24 cellular contexts compared by ENCODE assay signal in genomic region chr2:95390881-95391321, GRCh38. TPM values are rescaled to one million over a fixed set of nuclear protein-coding genes. Genes with fewer than 3 reads are reported as not detected.
DNase-seq lines count a peak whose midpoint lies in the region; ATAC-seq and TF ChIP-seq lines count a peak whose summit lies in the region.
"Had no signal": no experiment of that assay in that cellular context is flagged by ENCODE, and none has a peak within 500 bp of the region (broad histone marks: within the 10 kb centered on the region; RNA-seq: fewer than 3 reads in every experiment).

No MANE protein-coding gene starts in this region.

- DNase-seq in AG20443 (ENCODE audit: low spot score) (peak; percentile 3), endodermal cell (peak; percentile 33), right lobe of liver (no peak), posterior vena cava (ENCODE audit: low spot score) (peak; percentile 71), T-helper 1 cell (no peak), Right ventricle myocardium inferior (ENCODE audit: missing footprints) (no peak)
- no peak for DNase-seq in stimulated activated CD4-positive, alpha-beta T cell treated with anti-CD3 and anti-CD28 coated beads, Interleukin-4, amount 100 ng/mL, for 24 hours
- no peak for DNase-seq in activated T-cell treated with anti-CD3 and anti-CD28 coated beads, Interleukin-2, amount 50 U/mL, for 48 hours
- DNase-seq: 8988T; ACHN; CD4-positive, CD25-positive, alpha-beta regulatory T cell; IMR-90; KG1; MM.1S; NCI-H1417; NCI-H1694; NCI-H2029 treated with DMSO at 0.1 percent for 48 hours; NCI-H446 treated with DMSO at 0.1 percent for 48 hours; NCI-H526; NCI-H82; NK-92 treated with Interleukin-12 subunit alpha and Interleukin-12 subunit beta, amount 100 ng/mL, for 24 hours; SJCRH30 had no signal

- peaks cover 38% of the 10 kb centered on the region for H3K27me3 Mint-ChIP-seq in endodermal cell (ENCODE audit: insufficient read depth)

- no peaks in the 10 kb centered on the region for H3K36me3 ChIP-seq in endodermal cell (ENCODE audit: control insufficient read depth, insufficient read depth, low read length)
- no peaks in the 10 kb centered on the region for H3K36me3 ChIP-seq in right lobe of liver
- H3K36me3 ChIP-seq: BLaER1, SJCRH30 had no signal

- H3K4me3 ChIP-seq in endodermal cell (ENCODE audit: low read length) (no peak overlapping the region), right lobe of liver (no peak overlapping the region)
- H3K4me3 ChIP-seq: BLaER1, SJCRH30 had no signal

- no peak overlapping the region for H3K9ac ChIP-seq in endodermal cell (ENCODE audit: extremely low read depth, low read length, poor library complexity, severe bottlenecking)
- H3K9ac ChIP-seq: BLaER1 had no signal

- peak in 3 of 4 donors; percentile 2 to 15 (median 5) for ATAC-seq in right lobe of liver
- no peak for ATAC-seq in Right ventricle myocardium inferior
- ATAC-seq: SK-N-SH treated with all-trans-retinoic acid at 6 μM for 48 hours had no signal

- H3K9me3 ChIP-seq in endodermal cell (ENCODE audit: control insufficient read depth, low read length), result no peaks in the 10 kb centered on the region
- no peaks in the 10 kb centered on the region for H3K9me3 ChIP-seq in right lobe of liver
- H3K9me3 ChIP-seq: BLaER1, SJCRH30 had no signal

- no peak for TF ChIP-seq CTCF in endodermal cell (conservative IDR thresholded peaks at IDR 0.05)
- TF ChIP-seq CTCF in right lobe of liver (IDR thresholded peaks at IDR 0.05), result no peak

- H3K4me1 Mint-ChIP-seq in endodermal cell, result peaks cover 2% of the 10 kb centered on the region

- H3K27me3 ChIP-seq in endodermal cell (ENCODE audit: control insufficient read depth, insufficient read depth, low read length, poor library complexity, severe bottlenecking) (no peaks in the 10 kb centered on the region), right lobe of liver (no peaks in the 10 kb centered on the region)
- H3K27me3 ChIP-seq: BLaER1 had no signal

- H3K4me1 ChIP-seq in endodermal cell (ENCODE audit: control insufficient read depth, insufficient read depth, low read length) (no peaks in the 10 kb centered on the region), right lobe of liver (peaks cover 0 to 54% (median 20%) of the 10 kb centered on the region in 4 donors)
- H3K4me1 ChIP-seq: BLaER1, SJCRH30 had no signal

- no peaks in the 10 kb centered on the region for H3K9me3 Mint-ChIP-seq in endodermal cell
- H3K9me3 Mint-ChIP-seq: CD4-positive, CD25-positive, alpha-beta regulatory T cell had no signal

- no peak overlapping the region for H3K4me3 Mint-ChIP-seq in endodermal cell
- H3K4me3 Mint-ChIP-seq: CD4-positive, CD25-positive, alpha-beta regulatory T cell had no signal

- WGBS in endodermal cell (ENCODE audit: insufficient coverage in 1 of 2, insufficient read length in 1 of 2), 2 experiments, result 82 to 85% methylated on average over 3 to 11 of the region's 11 CpGs
- WGBS in right lobe of liver (ENCODE audit: insufficient coverage, low coverage, low lambda C conversion rate, missing lambda C conversion rate), result 58% methylated on average over 3 of the region's 11 CpGs

- H3K27ac Mint-ChIP-seq in endodermal cell, result no peak overlapping the region
- H3K27ac Mint-ChIP-seq: CD4-positive, CD25-positive, alpha-beta regulatory T cell had no signal

- H3K27ac ChIP-seq in endodermal cell (ENCODE audit: low read depth, low read length) (no peak overlapping the region), right lobe of liver (peak overlapping the region in 2 of 3 donors; percentile 75 to 89)
- H3K27ac ChIP-seq: BLaER1, SJCRH30 had no signal

- no peak for TF ChIP-seq POLR2A in right lobe of liver (IDR thresholded peaks at IDR 0.05)

- H3K36me3 Mint-ChIP-seq in endodermal cell (ENCODE audit: low read depth), result no peaks in the 10 kb centered on the region
- H3K36me3 Mint-ChIP-seq: CD4-positive, CD25-positive, alpha-beta regulatory T cell had no signal

- intact Hi-C loops in right lobe of liver (cut with DNase I) (no loop called here), posterior vena cava (cut with DNase I) (no loop called here), Right ventricle myocardium inferior (cut with DNase I) (loop anchor here (5.0 kb wide), 1 partner anchor 44 kb away; no protein-coding TSS in a partner anchor)

RNA-seq across cellular contexts. Expression of gene FAHD2A, which starts 11.6 kb away (rescaled TPM):
- total RNA-seq in endodermal cell (10 to 100 TPM; 45.2 to 49.4 TPM), right lobe of liver (10 to 100 TPM; 62.2 to 80.1 (median 75.7) TPM), posterior vena cava (10 to 100 TPM; 14.1 to 18.3 TPM), Right ventricle myocardium inferior (41.6 TPM)
- polyA plus RNA-seq in endodermal cell (2013, experiment 1 of 2), result 38.3 TPM
- 31.3 TPM for polyA plus RNA-seq in endodermal cell (2013, experiment 2 of 2)

Comparison
In these comparisons a context has a peak if more than half of its experiments do, and no peak if none do; other contexts are left out.
1. DNase-seq: peak in AG20443 (single experiment), endodermal cell (single experiment) and posterior vena cava (single experiment); none in right lobe of liver (0 of 3), T-helper 1 cell (0 of 5), Right ventricle myocardium inferior (single experiment), stimulated activated CD4-positive, alpha-beta T cell treated with anti-CD3 and anti-CD28 coated beads, Interleukin-4, amount 100 ng/mL, for 24 hours (single experiment) and activated T-cell treated with anti-CD3 and anti-CD28 coated beads, Interleukin-2, amount 50 U/mL, for 48 hours (0 of 2).